1 cellular context compared by ENCODE assay signal in genomic region chr3:117104381-117104780, GRCh38.
TF ChIP-seq lines count a peak whose summit lies in the region.

No MANE protein-coding gene starts in this region.

TF ChIP-seq in H1, 55 proteins besides CTCF, POLR2A, EP300 and RAD21 (continued from another document):
- TF ChIP-seq TCF12 (IDR thresholded peaks at IDR 0.05; ENCODE audit: low read depth, low read length) (no peak), ATF3 (IDR thresholded peaks at IDR 0.05; ENCODE audit: insufficient read depth, low read depth, low read length) (no peak), RFX5 (IDR thresholded peaks at IDR 0.05; ENCODE audit: borderline replicate concordance, low read depth, low read length) (no peak), TAF1 (IDR thresholded peaks at IDR 0.05; ENCODE audit: low read depth, low read length) (no peak), JUND (IDR thresholded peaks at IDR 0.05; ENCODE audit: low read length) (no peak), SP2 (IDR thresholded peaks at IDR 0.05; ENCODE audit: low read length) (no peak), HDAC6 (IDR thresholded peaks at IDR 0.05; ENCODE audit: low read depth, low read length) (no peak), KDM1A (IDR thresholded peaks at IDR 0.05; ENCODE audit: borderline replicate concordance, low read length) (no peak), KDM4A (IDR thresholded peaks at IDR 0.05; ENCODE audit: low read depth, low read length, severe bottlenecking) (no peak), FOSL1 (IDR thresholded peaks at IDR 0.05; ENCODE audit: insufficient read depth, low read depth, low read length) (no peak), RNF2 (IDR thresholded peaks at IDR 0.05; ENCODE audit: borderline replicate concordance, low read depth, low read length, missing control alignments, poor library complexity, severe bottlenecking) (no peak), EGR1 (IDR thresholded peaks at IDR 0.05; ENCODE audit: borderline replicate concordance, low read depth, low read length) (no peak), SP4 (IDR thresholded peaks at IDR 0.05; ENCODE audit: low read length) (no peak), E2F6 (IDR thresholded peaks at IDR 0.05) (no peak), SUZ12 (IDR thresholded peaks at IDR 0.05; ENCODE audit: low read length) (no peak)
